2 cellular contexts compared by ENCODE assay signal in the genomic region with DNA sequence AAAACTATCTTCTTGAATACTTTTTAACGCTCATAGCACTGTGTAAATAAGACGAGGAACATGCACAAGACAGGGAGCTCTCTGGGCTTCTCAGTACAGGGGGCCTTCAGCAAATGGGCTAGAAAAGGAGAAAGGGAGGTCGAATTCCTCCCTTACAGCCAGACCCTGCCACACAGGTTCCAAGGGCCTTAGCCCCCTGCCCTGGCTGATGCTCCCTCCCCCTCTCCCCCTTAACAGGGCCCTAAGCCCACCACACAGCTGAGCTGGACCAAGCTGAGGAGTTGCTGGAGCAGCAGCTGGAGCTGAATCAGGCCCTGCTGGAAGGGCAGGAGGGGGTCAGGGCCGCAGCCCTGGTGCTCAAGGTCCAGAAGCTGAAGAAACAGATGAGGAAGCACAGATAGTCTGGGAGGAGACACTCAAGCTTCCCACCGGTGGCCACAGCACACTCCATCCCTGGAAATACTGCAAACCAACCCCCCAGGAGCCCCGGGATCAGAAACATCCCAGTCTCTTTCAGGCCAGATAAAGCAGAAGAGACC.
TF ChIP-seq lines count a peak whose summit lies in the region.

No MANE protein-coding gene starts in this region.

TF ChIP-seq in GM23338, 12 proteins besides CTCF, POLR2A, EP300 and RAD21 (continued from another document):
- TF ChIP-seq, protein P1, sequence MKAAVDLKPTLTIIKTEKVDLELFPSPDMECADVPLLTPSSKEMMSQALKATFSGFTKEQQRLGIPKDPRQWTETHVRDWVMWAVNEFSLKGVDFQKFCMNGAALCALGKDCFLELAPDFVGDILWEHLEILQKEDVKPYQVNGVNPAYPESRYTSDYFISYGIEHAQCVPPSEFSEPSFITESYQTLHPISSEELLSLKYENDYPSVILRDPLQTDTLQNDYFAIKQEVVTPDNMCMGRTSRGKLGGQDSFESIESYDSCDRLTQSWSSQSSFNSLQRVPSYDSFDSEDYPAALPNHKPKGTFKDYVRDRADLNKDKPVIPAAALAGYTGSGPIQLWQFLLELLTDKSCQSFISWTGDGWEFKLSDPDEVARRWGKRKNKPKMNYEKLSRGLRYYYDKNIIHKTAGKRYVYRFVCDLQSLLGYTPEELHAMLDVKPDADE (IDR thresholded peaks at IDR 0.05) = no peak
- TF ChIP-seq, protein P2, sequence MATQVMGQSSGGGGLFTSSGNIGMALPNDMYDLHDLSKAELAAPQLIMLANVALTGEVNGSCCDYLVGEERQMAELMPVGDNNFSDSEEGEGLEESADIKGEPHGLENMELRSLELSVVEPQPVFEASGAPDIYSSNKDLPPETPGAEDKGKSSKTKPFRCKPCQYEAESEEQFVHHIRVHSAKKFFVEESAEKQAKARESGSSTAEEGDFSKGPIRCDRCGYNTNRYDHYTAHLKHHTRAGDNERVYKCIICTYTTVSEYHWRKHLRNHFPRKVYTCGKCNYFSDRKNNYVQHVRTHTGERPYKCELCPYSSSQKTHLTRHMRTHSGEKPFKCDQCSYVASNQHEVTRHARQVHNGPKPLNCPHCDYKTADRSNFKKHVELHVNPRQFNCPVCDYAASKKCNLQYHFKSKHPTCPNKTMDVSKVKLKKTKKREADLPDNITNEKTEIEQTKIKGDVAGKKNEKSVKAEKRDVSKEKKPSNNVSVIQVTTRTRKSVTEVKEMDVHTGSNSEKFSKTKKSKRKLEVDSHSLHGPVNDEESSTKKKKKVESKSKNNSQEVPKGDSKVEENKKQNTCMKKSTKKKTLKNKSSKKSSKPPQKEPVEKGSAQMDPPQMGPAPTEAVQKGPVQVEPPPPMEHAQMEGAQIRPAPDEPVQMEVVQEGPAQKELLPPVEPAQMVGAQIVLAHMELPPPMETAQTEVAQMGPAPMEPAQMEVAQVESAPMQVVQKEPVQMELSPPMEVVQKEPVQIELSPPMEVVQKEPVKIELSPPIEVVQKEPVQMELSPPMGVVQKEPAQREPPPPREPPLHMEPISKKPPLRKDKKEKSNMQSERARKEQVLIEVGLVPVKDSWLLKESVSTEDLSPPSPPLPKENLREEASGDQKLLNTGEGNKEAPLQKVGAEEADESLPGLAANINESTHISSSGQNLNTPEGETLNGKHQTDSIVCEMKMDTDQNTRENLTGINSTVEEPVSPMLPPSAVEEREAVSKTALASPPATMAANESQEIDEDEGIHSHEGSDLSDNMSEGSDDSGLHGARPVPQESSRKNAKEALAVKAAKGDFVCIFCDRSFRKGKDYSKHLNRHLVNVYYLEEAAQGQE (IDR thresholded peaks at IDR 0.05; ENCODE audit: unreplicated experiment) = no peak
- TF ChIP-seq ZNF331 (CRISPR knock-in tag; IDR thresholded peaks at IDR 0.05; ENCODE audit: low read depth) = no peak
- no peak for TF ChIP-seq NANOG (IDR thresholded peaks at IDR 0.05; ENCODE audit: borderline replicate concordance)
- TF ChIP-seq EZH2 (IDR thresholded peaks at IDR 0.05; ENCODE audit: low read depth, unreplicated experiment) = no peak

TF ChIP-seq in K562, 482 proteins besides CTCF, POLR2A, EP300 and RAD21 (continued from another document):
- TF ChIP-seq, protein P3, sequence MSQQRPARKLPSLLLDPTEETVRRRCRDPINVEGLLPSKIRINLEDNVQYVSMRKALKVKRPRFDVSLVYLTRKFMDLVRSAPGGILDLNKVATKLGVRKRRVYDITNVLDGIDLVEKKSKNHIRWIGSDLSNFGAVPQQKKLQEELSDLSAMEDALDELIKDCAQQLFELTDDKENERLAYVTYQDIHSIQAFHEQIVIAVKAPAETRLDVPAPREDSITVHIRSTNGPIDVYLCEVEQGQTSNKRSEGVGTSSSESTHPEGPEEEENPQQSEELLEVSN (IDR thresholded peaks at IDR 0.05; ENCODE audit: borderline replicate concordance in 1 of 2, extremely low read depth in 1 of 2, insufficient read depth in 1 of 2, insufficient read length in 1 of 2, low read depth in 1 of 2, low read length in 1 of 2, poor library complexity in 1 of 2, severe bottlenecking in 1 of 2) = no peak
- TF ChIP-seq KLF13 (tag; IDR thresholded peaks at IDR 0.05; ENCODE audit: borderline replicate concordance, low read depth) (no peak), ZNF699 (CRISPR knock-in tag; IDR thresholded peaks at IDR 0.05; ENCODE audit: insufficient replicate concordance) (no peak), NCOA4 (IDR thresholded peaks at IDR 0.05; ENCODE audit: partially characterized antibody) (no peak), RBM39 (optimal IDR thresholded peaks at IDR 0.05; ENCODE audit: low read depth, low read length) (no peak)
